22 cellular contexts compared by ENCODE assay signal in the genomic region with DNA sequence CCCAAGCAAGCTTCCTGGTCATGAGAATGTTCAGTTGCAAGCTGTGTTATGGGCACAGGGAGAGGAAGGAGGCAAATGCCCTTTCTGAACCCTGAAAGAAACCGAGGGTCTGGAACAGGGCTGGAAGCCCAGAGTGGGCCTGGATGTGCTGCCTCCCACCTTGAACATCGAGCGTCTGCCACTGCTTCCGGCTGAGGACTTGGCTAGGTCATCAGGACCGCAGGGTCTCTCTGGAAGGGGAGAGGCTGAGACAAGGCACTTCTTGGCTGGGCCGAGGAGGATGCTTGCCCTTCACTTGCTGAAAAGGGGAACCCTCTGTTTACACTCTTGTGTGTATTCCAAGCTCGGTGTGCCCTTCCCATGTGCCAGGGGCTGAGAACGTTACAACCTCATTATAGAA.
A peak's percentile ranks its signal among the peaks of the same experiment; 100 is the strongest.
DNase-seq lines count a peak whose midpoint lies in the region; ATAC-seq and TF ChIP-seq lines count a peak whose summit lies in the region.
"Had no signal": no experiment of that assay in that cellular context is flagged by ENCODE, and none has a peak within 500 bp of the region (broad histone marks: within the 10 kb centered on the region; RNA-seq: fewer than 3 reads in every experiment).

No MANE protein-coding gene starts in this region.

- peak overlapping the region; percentile 58 for H3K23ac ChIP-seq in neuronal stem cell (ENCODE audit: low read depth, low read length, poor library complexity)

- no peaks in the 10 kb centered on the region for H3K36me3 ChIP-seq in neuronal stem cell (replicated peaks in 1 of 2; ENCODE audit: control insufficient read depth in 2 of 2, insufficient read depth in 2 of 2, low read length in 2 of 2)
- H3K36me3 ChIP-seq in upper lobe of right lung: no peaks in the 10 kb centered on the region
- H3K36me3 ChIP-seq: BE2C; BLaER1 treated with 17β-estradiol and CSF1 and Interleukin-3, amounts not matched to agents 10 nM and 100 nM had no signal

- peak; percentile 31 for DNase-seq in natural killer cell treated with Interleukin-12 subunit alpha and Interleukin-12 subunit beta and Interleukin-15 and Interleukin-18, amount 100 ng/mL, for 72 hours (ENCODE audit: low spot score)
- no peak for DNase-seq in natural killer cell
- no peak for DNase-seq in neuronal stem cell (ENCODE audit: low spot score)
- DNase-seq in upper lobe of right lung: peak; percentile 28
- DNase-seq in middle frontal gyrus (ENCODE audit: extremely low spot score, low spot score): no peak
- DNase-seq in GM03348 (ENCODE audit: low spot score): no peak
- DNase-seq: 8988T; ACHN; AML-193; BE2C; CD4-positive, alpha-beta T cell; CD8-positive, alpha-beta memory T cell; DMS 273 treated with DMSO at 0.1 percent for 48 hours; DMS79; EL; GDM1; GOT3; H7; HCEC 1CT had no signal

- no peak overlapping the region for H2BK5ac ChIP-seq in neuronal stem cell (ENCODE audit: low read length)

- no peak overlapping the region for H2BK15ac ChIP-seq in neuronal stem cell (ENCODE audit: low read length)

- H3K36me3 Mint-ChIP-seq in natural killer cell treated with Interleukin-12 subunit alpha and Interleukin-12 subunit beta and Interleukin-15 and Interleukin-18, amount 100 ng/mL, for 72 hours: no peaks in the 10 kb centered on the region
- no peaks in the 10 kb centered on the region for H3K36me3 Mint-ChIP-seq in natural killer cell
- H3K36me3 Mint-ChIP-seq: CD14-positive monocyte; CD8-positive, alpha-beta memory T cell had no signal

- no peak overlapping the region for H3K4me2 ChIP-seq in neuronal stem cell (ENCODE audit: insufficient read depth, low read length, poor library complexity, severe bottlenecking)
- H3K4me2 ChIP-seq: A549; BLaER1 treated with 17β-estradiol and CSF1 and Interleukin-3, amounts not matched to agents 10 nM and 100 nM had no signal

- WGBS in neuronal stem cell (ENCODE audit: extremely low coverage in 2 of 2, insufficient read length in 2 of 2, insufficient replicate concordance in 1 of 2), 2 donors: no CpG with 5 or more reads among the region's 8 CpGs

- H3K79me1 ChIP-seq in neuronal stem cell (ENCODE audit: low read depth, low read length): no peaks in the 10 kb centered on the region

- peaks cover 0 to 5% (median 0%) of the 10 kb centered on the region in 3 experiments for H3K27me3 ChIP-seq in neuronal stem cell (ENCODE audit: control insufficient read depth in 3 of 3, insufficient read depth in 3 of 3, low read depth in 1 of 3, low read length in 3 of 3)
- peaks cover 5% of the 10 kb centered on the region for H3K27me3 ChIP-seq in upper lobe of right lung
- H3K27me3 ChIP-seq: BE2C; BLaER1 treated with 17β-estradiol and CSF1 and Interleukin-3, amounts not matched to agents 10 nM and 100 nM had no signal

- H3K27ac Mint-ChIP-seq in natural killer cell treated with Interleukin-12 subunit alpha and Interleukin-12 subunit beta and Interleukin-15 and Interleukin-18, amount 100 ng/mL, for 72 hours: no peak overlapping the region
- no peak overlapping the region for H3K27ac Mint-ChIP-seq in natural killer cell
- H3K27ac Mint-ChIP-seq: CD14-positive monocyte; CD4-positive, alpha-beta T cell; CD8-positive, alpha-beta memory T cell had no signal

- no peak overlapping the region for H3K9ac ChIP-seq in neuronal stem cell (ENCODE audit: low read depth, low read length, poor library complexity)
- H3K9ac ChIP-seq: BLaER1 treated with 17β-estradiol and CSF1 and Interleukin-3, amounts not matched to agents 10 nM and 100 nM had no signal

- H3K4me3 ChIP-seq in neuronal stem cell (ENCODE audit: low read length in 2 of 2) (no peak overlapping the region), upper lobe of right lung (no peak overlapping the region)
- H3K4me3 ChIP-seq: A549; BLaER1 treated with 17β-estradiol and CSF1 and Interleukin-3, amounts not matched to agents 10 nM and 100 nM had no signal

- no peak for TF ChIP-seq CTCF in natural killer cell (IDR thresholded peaks at IDR 0.05)
- no peak for TF ChIP-seq CTCF in upper lobe of right lung (IDR thresholded peaks at IDR 0.05)

- no peak overlapping the region for H4K8ac ChIP-seq in neuronal stem cell (ENCODE audit: low read depth, low read length)

- H3K4me3 Mint-ChIP-seq in natural killer cell treated with Interleukin-12 subunit alpha and Interleukin-12 subunit beta and Interleukin-15 and Interleukin-18, amount 100 ng/mL, for 72 hours: no peak overlapping the region
- H3K4me3 Mint-ChIP-seq in natural killer cell: no peak overlapping the region
- H3K4me3 Mint-ChIP-seq: CD14-positive monocyte; CD4-positive, alpha-beta T cell; CD8-positive, alpha-beta memory T cell had no signal

- no peak overlapping the region for H2AK5ac ChIP-seq in neuronal stem cell (ENCODE audit: low read depth, low read length)

- H2AFZ ChIP-seq in neuronal stem cell (ENCODE audit: low read length): no peak overlapping the region

- peaks cover 9 to 21% of the 10 kb centered on the region in 2 donors for H3K27me3 Mint-ChIP-seq in natural killer cell treated with Interleukin-12 subunit alpha and Interleukin-12 subunit beta and Interleukin-15 and Interleukin-18, amount 100 ng/mL, for 72 hours
- peaks cover 5 to 8% of the 10 kb centered on the region in 2 donors for H3K27me3 Mint-ChIP-seq in natural killer cell (ENCODE audit: low read depth in 2 of 2)

- H3K9me3 ChIP-seq in neuronal stem cell (replicated peaks in 1 of 2; ENCODE audit: control insufficient read depth in 2 of 2, insufficient read depth in 1 of 2, low read depth in 1 of 2, low read length in 2 of 2) (peaks cover 2 to 12% of the 10 kb centered on the region in 2 donors), upper lobe of right lung (no peaks in the 10 kb centered on the region)
- H3K9me3 ChIP-seq: A549; BE2C; BLaER1 treated with 17β-estradiol and CSF1 and Interleukin-3, amounts not matched to agents 10 nM and 100 nM had no signal

- H3K4me1 ChIP-seq in neuronal stem cell (ENCODE audit: control insufficient read depth in 2 of 2, insufficient read depth in 1 of 2, low read depth in 1 of 2, low read length in 2 of 2) (peaks cover 0 to 3% of the 10 kb centered on the region in 2 donors), upper lobe of right lung (no peaks in the 10 kb centered on the region)
- H3K4me1 ChIP-seq: A549, BE2C had no signal

- H3K4me1 Mint-ChIP-seq in natural killer cell treated with Interleukin-12 subunit alpha and Interleukin-12 subunit beta and Interleukin-15 and Interleukin-18, amount 100 ng/mL, for 72 hours (ENCODE audit: low read depth in 2 of 2): no peaks in the 10 kb centered on the region
- H3K4me1 Mint-ChIP-seq in natural killer cell: no peaks in the 10 kb centered on the region
- H3K4me1 Mint-ChIP-seq: CD14-positive monocyte; CD8-positive, alpha-beta memory T cell had no signal

- H2BK12ac ChIP-seq in neuronal stem cell (ENCODE audit: low read length): no peak overlapping the region

- H3K4ac ChIP-seq in neuronal stem cell (ENCODE audit: low read length): no peak overlapping the region

- intact Hi-C loops in natural killer cell (cut with micrococcal nuclease): no loop called here
- intact Hi-C loops in upper lobe of right lung (cut with DNase I): no loop called here

- peak overlapping the region; percentile 14 for H3K14ac ChIP-seq in neuronal stem cell (ENCODE audit: low read length)

- H3K27ac ChIP-seq in neuronal stem cell (replicated peaks; ENCODE audit: low read length): no peak overlapping the region
- no peak overlapping the region for H3K27ac ChIP-seq in upper lobe of right lung
- H3K27ac ChIP-seq: A549; BLaER1 treated with 17β-estradiol and CSF1 and Interleukin-3, amounts not matched to agents 10 nM and 100 nM had no signal

- no peaks in the 10 kb centered on the region for H3K9me3 Mint-ChIP-seq in natural killer cell treated with Interleukin-12 subunit alpha and Interleukin-12 subunit beta and Interleukin-15 and Interleukin-18, amount 100 ng/mL, for 72 hours
- H3K9me3 Mint-ChIP-seq in natural killer cell: no peaks in the 10 kb centered on the region
- H3K9me3 Mint-ChIP-seq: CD4-positive, alpha-beta T cell; CD8-positive, alpha-beta memory T cell had no signal

- H2BK120ac ChIP-seq in neuronal stem cell (ENCODE audit: low read depth, low read length): no peak overlapping the region

- H4K91ac ChIP-seq in neuronal stem cell (ENCODE audit: low read depth, low read length, poor library complexity): no peak overlapping the region

- H3K18ac ChIP-seq in neuronal stem cell (ENCODE audit: low read length): peak overlapping the region; percentile 19

- no peak for ATAC-seq in natural killer cell treated with Interleukin-12 subunit alpha and Interleukin-12 subunit beta and Interleukin-15 and Interleukin-18, amount 100 ng/mL, for 72 hours
- ATAC-seq in natural killer cell (no peak), upper lobe of right lung (no peak)
- ATAC-seq: A549 had no signal

Comparison
In these comparisons a context has a peak if more than half of its experiments do, and no peak if none do; other contexts are left out.
1. DNase-seq: peak in natural killer cell treated with Interleukin-12 subunit alpha and Interleukin-12 subunit beta and Interleukin-15 and Interleukin-18, amount 100 ng/mL, for 72 hours (single experiment) and upper lobe of right lung (single experiment); none in natural killer cell (single experiment), neuronal stem cell (single experiment), middle frontal gyrus (single experiment) and GM03348 (single experiment).